In genomic region chr13:108645376-108645775, GRCh38 we compare ENCODE assay signal across 10 cellular contexts. TPM values are rescaled to one million over a fixed set of nuclear protein-coding genes. Genes with fewer than 3 reads are reported as not detected.
"Had no signal": no experiment of that assay in that cellular context is flagged by ENCODE, and none has a peak within 500 bp of the region (broad histone marks: within the 10 kb centered on the region; RNA-seq: fewer than 3 reads in every experiment).

No MANE protein-coding gene starts in this region.

- ATAC-seq: GM23338, HCT116 had no signal

- H2AFZ ChIP-seq: GM23248, GM23338 had no signal

- FAIRE-seq: H54 had no signal

- H3K36me3 ChIP-seq: HAP-1 had no signal

- H3K9ac ChIP-seq: GM23248 had no signal

- H3K4me3 ChIP-seq: GM23248, GM23338, HAP-1 had no signal

- H3K9me3 ChIP-seq: HAP-1 had no signal

- H3K4me2 ChIP-seq: GM23338 had no signal

- H3K27ac ChIP-seq: GM23248 had no signal

- DNase-seq: GM23248, GOT3, H7, H9, HCEC 1CT, HFFc6 had no signal

- H3K4me1 ChIP-seq: HAP-1 had no signal

RNA-seq across cellular contexts. Expression of gene MYO16, which starts 16.0 kb away (rescaled TPM):
- total RNA-seq: GM23248, H9, HFFc6 had no signal
- polyA plus RNA-seq: GM23248 had no signal
